8 cellular contexts compared by ENCODE assay signal in the genomic region with DNA sequence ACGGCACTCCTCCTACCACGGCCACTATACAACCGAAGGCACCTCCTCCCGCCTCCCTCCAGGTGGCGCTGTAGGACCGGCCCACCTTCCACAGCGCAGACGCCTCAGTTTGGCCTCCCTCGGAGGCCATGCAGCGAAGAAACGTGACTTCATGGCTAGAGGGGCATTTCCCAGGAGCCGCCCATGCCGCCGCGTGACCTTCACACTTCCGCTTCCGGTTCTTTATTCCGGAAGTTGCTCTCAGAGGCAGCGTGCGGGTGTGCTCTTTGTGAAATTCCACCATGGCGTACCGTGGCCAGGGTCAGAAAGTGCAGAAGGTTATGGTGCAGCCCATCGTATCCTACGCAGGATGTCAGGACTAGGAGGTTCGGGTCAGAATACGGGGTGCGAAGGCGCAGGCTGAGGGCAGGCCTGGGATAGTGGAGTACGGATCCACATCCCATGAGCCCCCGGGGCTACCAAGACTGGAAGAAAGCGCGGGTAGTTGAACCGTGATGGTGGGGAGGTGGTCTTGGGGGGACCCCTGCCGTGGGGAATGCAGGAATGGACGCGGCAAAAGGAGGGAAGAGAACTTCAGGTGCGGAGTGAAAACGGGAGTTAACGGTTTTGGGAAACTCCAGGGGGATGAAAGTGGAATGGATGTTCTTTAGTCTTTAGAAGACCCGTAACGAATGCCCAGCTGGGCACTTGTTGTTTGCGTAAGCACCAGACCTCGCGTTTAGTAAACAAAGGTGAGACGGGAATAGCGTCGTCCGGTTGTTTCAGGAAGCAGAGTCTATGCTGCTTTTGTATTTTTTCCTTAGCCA. TPM values are rescaled to one million over a fixed set of nuclear protein-coding genes. Genes with fewer than 3 reads are reported as not detected.
DNase-seq lines count a peak whose midpoint lies in the region; ATAC-seq and TF ChIP-seq lines count a peak whose summit lies in the region.

A gene (plus strand): TSS at position 221 of the 806 bp plus-strand sequence. CDS start 61 bp downstream, at position 282.

- TF ChIP-seq POLR2A in IMR-90 (IDR thresholded peaks at IDR 0.05; ENCODE audit: low read depth, low read length), result peak; percentile 84

- H3K9me1 ChIP-seq in IMR-90 (ENCODE audit: insufficient read depth, low read length), result peaks cover 3% of the 10 kb centered on the region; the same call in 1 of the 2 replicates

- peak within 1 kb of the TSS; percentile 93 for H2BK5ac ChIP-seq in IMR-90 (ENCODE audit: low read depth, low read length, poor library complexity, severe bottlenecking)

- peak within 1 kb of the TSS; percentile 100 for H2AK9ac ChIP-seq in IMR-90 (replicated peaks; ENCODE audit: low read depth, low read length, poor library complexity)

- in situ Hi-C loops in IMR-90 (cut with MboI; ENCODE audit: low sequenced_read_pairs), result loop anchor here (10.0 kb wide), 1 partner anchor 503 kb away; no protein-coding TSS in a partner anchor

- H3K4me3 ChIP-seq in IMR-90 (ENCODE audit: insufficient read depth, low read depth, low read length) (peak within 1 kb of the TSS; percentile 75), OCI-LY7 (ENCODE audit: low read depth, low read length, poor library complexity, severe bottlenecking) (peak within 1 kb of the TSS; percentile 90), mononuclear cell (ENCODE audit: low read length) (peak within 1 kb of the TSS; percentile 100)

- peak within 1 kb of the TSS; percentile 91 for H3K23ac ChIP-seq in IMR-90 (ENCODE audit: low read depth, low read length)

- H4K8ac ChIP-seq in IMR-90 (ENCODE audit: low read depth in 2 of 2, low read length in 2 of 2), result peak within 1 kb of the TSS; percentile 97 to 100

- H2AFZ ChIP-seq in IMR-90 (replicated peaks; ENCODE audit: low read length, poor library complexity), result peak within 1 kb of the TSS; percentile 99
- H2AFZ ChIP-seq in OCI-LY7 (ENCODE audit: low read length), result peak within 1 kb of the TSS; percentile 49; the same call in 1 of the 2 replicates

- DNase-seq in DMS153 (lab: John Stamatoyannopoulos, UW) (peak; percentile 99), IMR-90 (peak; percentile 98), OCI-LY7 (ENCODE audit: low spot score) (peak; percentile 99), activated T-cell treated with anti-CD3 and anti-CD28 coated beads for 1 hour (ENCODE audit: low read depth) (peak; percentile 95), epidermal melanocyte (ENCODE audit: insufficient read length, low spot score) (peak; percentile 83)
- peak; percentile 84 to 92 for DNase-seq in stimulated activated CD8-positive, alpha-beta memory T cell treated with anti-CD3 and anti-CD28 coated beads, Interleukin-4, amount 100 ng/mL, for 1 hour (ENCODE audit: low read depth in 2 of 2, low spot score in 1 of 2)

- H3K79me1 ChIP-seq in IMR-90 (ENCODE audit: low read depth in 1 of 2, low read length in 2 of 2), result peaks cover 24 to 29% of the 10 kb centered on the region in 2 experiments

- peak; percentile 95 for TF ChIP-seq RAD21 in IMR-90 (IDR thresholded peaks at IDR 0.05; ENCODE audit: low read length)

- H3K27me3 ChIP-seq in IMR-90 (ENCODE audit: control insufficient read depth, insufficient read depth, low read length) (no peaks in the 10 kb centered on the region), mononuclear cell (ENCODE audit: insufficient read depth, low read length) (no peaks in the 10 kb centered on the region)

- peaks cover 8% of the 10 kb centered on the region; the same call in 1 of the 2 replicates for H3K4me1 ChIP-seq in IMR-90 (ENCODE audit: control insufficient read depth, insufficient read depth, low read length)
- H3K4me1 ChIP-seq in OCI-LY7 (ENCODE audit: insufficient read depth, low read length, poor library complexity, severe bottlenecking), result peaks cover 17% of the 10 kb centered on the region
- peaks cover 19% of the 10 kb centered on the region for H3K4me1 ChIP-seq in mononuclear cell (ENCODE audit: insufficient read depth, low read length)

- H3K36me3 ChIP-seq in IMR-90 (ENCODE audit: control insufficient read depth, insufficient read depth, low read length), result peaks cover 15% of the 10 kb centered on the region
- H3K36me3 ChIP-seq in OCI-LY7 (ENCODE audit: insufficient read depth, low read length), result peaks cover 42% of the 10 kb centered on the region

- H3K4me2 ChIP-seq in IMR-90 (ENCODE audit: low read depth, low read length) (peak within 1 kb of the TSS; percentile 94), OCI-LY7 (ENCODE audit: low read length) (peak within 1 kb of the TSS; percentile 84)

- H2BK120ac ChIP-seq in IMR-90 (ENCODE audit: low read depth, low read length), result peak within 1 kb of the TSS; percentile 90

- H4K20me1 ChIP-seq in IMR-90 (ENCODE audit: insufficient read depth, low read length) (no peaks in the 10 kb centered on the region; the same call in 1 of the 2 replicates), OCI-LY7 (ENCODE audit: insufficient read depth, low read length) (no peaks in the 10 kb centered on the region; the same call in 1 of the 2 replicates)

- no peaks in the 10 kb centered on the region for H3K9me3 ChIP-seq in IMR-90 (ENCODE audit: control insufficient read depth, insufficient read depth, low read length)
- H3K9me3 ChIP-seq in OCI-LY7 (ENCODE audit: low read length), result no peaks in the 10 kb centered on the region
- no peaks in the 10 kb centered on the region for H3K9me3 ChIP-seq in mononuclear cell (ENCODE audit: low read depth, low read length)

- TF ChIP-seq CTCF in IMR-90 (conservative IDR thresholded peaks at IDR 0.05; ENCODE audit: low read depth, low read length), result peak; percentile 90
- TF ChIP-seq CTCF in OCI-LY7 (conservative IDR thresholded peaks at IDR 0.05; ENCODE audit: low read length), result peak; percentile 83

- H3K9ac ChIP-seq in IMR-90 (ENCODE audit: low read depth, low read length), result peak within 1 kb of the TSS; percentile 93

- ATAC-seq in GM21528 (IDR thresholded peaks at IDR 0.05; ENCODE audit: low FRiP score, unreplicated experiment) (peak; percentile 95), IMR-90 (ENCODE audit: low read depth) (peak; percentile 96)

- peak within 1 kb of the TSS; percentile 92 for H3K27ac ChIP-seq in IMR-90 (ENCODE audit: insufficient read depth, low read length)
- peak within 1 kb of the TSS; percentile 58 for H3K27ac ChIP-seq in OCI-LY7 (ENCODE audit: low read depth, low read length, poor library complexity, severe bottlenecking)

- peak within 1 kb of the TSS; percentile 98 for H3K4ac ChIP-seq in IMR-90 (ENCODE audit: low read depth, low read length)

- WGBS in IMR-90 (ENCODE audit: extremely low coverage in 2 of 2, insufficient read length in 1 of 2), 2 experiments, result 0% methylated on average over 33 of the region's 48 CpGs; no CpG with 5 or more reads in 1 of the 2 experiments

- POLR2A ChIA-PET in IMR-90 (lab: Charles Lee; ENCODE audit: unreplicated experiment), result no interaction called here
- POLR2A ChIA-PET in OCI-LY7 (lab: Charles Lee), result no interaction called here

- peak within 1 kb of the TSS; percentile 92 for H3K56ac ChIP-seq in IMR-90 (ENCODE audit: extremely low read depth, insufficient read depth, low read length)

- intact Hi-C loops in IMR-90 (cut with micrococcal nuclease) (loop anchor here (2.0 to 5.0 kb wide), 3 partner anchors 267 to 501 kb away; no protein-coding TSS in a partner anchor), OCI-LY7 (cut with micrococcal nuclease; ENCODE audit: unreplicated experiment) (loop anchor here (1.0 to 10.0 kb wide), 7 partner anchors 76 to 543 kb away; a partner anchor contains a TSS)

- BruUV-seq in IMR-90 (replicated peaks; lab: Mats Ljungman, UMichigan), result no TSS peak
- BruUV-seq in OCI-LY7 (replicated peaks; lab: Mats Ljungman, UMichigan), result no TSS peak

- peak within 1 kb of the TSS; percentile 95 for H3K14ac ChIP-seq in IMR-90 (replicated peaks; ENCODE audit: low read depth, low read length)

- peaks cover 35% of the 10 kb centered on the region for H3K79me2 ChIP-seq in OCI-LY7 (ENCODE audit: insufficient read depth, low read depth, low read length)

- dilution Hi-C loops in IMR-90 (cut with HindIII; ENCODE audit: low sequenced_read_pairs, unreplicated experiment), result loop anchor here (25.0 kb wide), 2 partner anchors 276 to 526 kb away; no protein-coding TSS in a partner anchor

- peak within 1 kb of the TSS; percentile 99 for H4K91ac ChIP-seq in IMR-90 (ENCODE audit: insufficient read depth, low read depth, low read length)

- H2BK15ac ChIP-seq in IMR-90 (ENCODE audit: low read depth, low read length), result peak within 1 kb of the TSS; percentile 98; the same call in 1 of the 3 replicates

- H3K9me2 ChIP-seq in OCI-LY7 (ENCODE audit: insufficient read depth, low read length), result no peaks in the 10 kb centered on the region

- H2AK5ac ChIP-seq in IMR-90 (ENCODE audit: low read depth, low read length), result peak within 1 kb of the TSS; percentile 100

- CTCF ChIA-PET in IMR-90 (lab: Yijun Ruan, JAX), result interaction anchor here (0.6 to 1.3 kb wide), 4 partner anchors 9 to 319 kb away, joined by 3 to 4 read pairs (median 4); no protein-coding TSS in a partner anchor
- CTCF ChIA-PET in OCI-LY7 (lab: Charles Lee; ENCODE audit: unreplicated experiment), result interaction anchor here (0.6 to 1.5 kb wide), 3 partner anchors 114 to 267 kb away, joined by 4 to 8 read pairs (median 4); no protein-coding TSS in a partner anchor

- peak within 1 kb of the TSS; percentile 36; the same call in 1 of the 2 replicates for H2BK20ac ChIP-seq in IMR-90 (ENCODE audit: low read depth, low read length)

- H4K5ac ChIP-seq in IMR-90 (ENCODE audit: low read depth, low read length), result peak within 1 kb of the TSS; percentile 96

- H3K18ac ChIP-seq in IMR-90 (ENCODE audit: low read depth, low read length), result peak within 1 kb of the TSS; percentile 71

TF ChIP-seq in IMR-90, 13 proteins besides CTCF, POLR2A, EP300 and RAD21 (continues in another document):
- TF ChIP-seq, protein P1, sequence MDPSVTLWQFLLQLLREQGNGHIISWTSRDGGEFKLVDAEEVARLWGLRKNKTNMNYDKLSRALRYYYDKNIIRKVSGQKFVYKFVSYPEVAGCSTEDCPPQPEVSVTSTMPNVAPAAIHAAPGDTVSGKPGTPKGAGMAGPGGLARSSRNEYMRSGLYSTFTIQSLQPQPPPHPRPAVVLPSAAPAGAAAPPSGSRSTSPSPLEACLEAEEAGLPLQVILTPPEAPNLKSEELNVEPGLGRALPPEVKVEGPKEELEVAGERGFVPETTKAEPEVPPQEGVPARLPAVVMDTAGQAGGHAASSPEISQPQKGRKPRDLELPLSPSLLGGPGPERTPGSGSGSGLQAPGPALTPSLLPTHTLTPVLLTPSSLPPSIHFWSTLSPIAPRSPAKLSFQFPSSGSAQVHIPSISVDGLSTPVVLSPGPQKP (IDR thresholded peaks at IDR 0.05; ENCODE audit: borderline replicate concordance, low read depth, low read length), result peak; percentile 86; the same call in 1 of the 2 replicates
- no peak; the same call in 1 of the 2 replicates for TF ChIP-seq CHD1 (IDR thresholded peaks at IDR 0.05; ENCODE audit: low read depth, low read length)

RNA-seq across cellular contexts. Expression of the gene that starts here (rescaled TPM):
- total RNA-seq in IMR-90 (2012; rRNA removed) (43.6 and 118 TPM in 2 replicates), OCI-LY7 (2022) (299 and 322 TPM in 2 replicates), mononuclear cell (51.1 TPM)
- 178 and 219 TPM in 2 replicates for polyA plus RNA-seq in IMR-90 (2012; rRNA removed)
- 15.8 and 48.1 TPM in 2 replicates for polyA plus RNA-seq in IMR-90 (2012; cell fraction: cytosol; rRNA removed)
- polyA plus RNA-seq in IMR-90 (2012; cell fraction: nucleus; rRNA removed; ENCODE audit: low replicate concordance), result 12.1 and 50.7 TPM in 2 replicates
- 95.9 and 109 TPM in 2 replicates for total RNA-seq in OCI-LY7 (2014; rRNA removed; shearing (Covaris generic))

Comparison
In these comparisons a context has a peak if more than half of its experiments do, and no peak if none do; other contexts are left out.
1. Peak in every context shown above with its lines: DNase-seq, ATAC-seq, H3K4me3 ChIP-seq and H3K27ac ChIP-seq.